Comparison of ENCODE assay signal across 19 cellular contexts in the genomic region with DNA sequence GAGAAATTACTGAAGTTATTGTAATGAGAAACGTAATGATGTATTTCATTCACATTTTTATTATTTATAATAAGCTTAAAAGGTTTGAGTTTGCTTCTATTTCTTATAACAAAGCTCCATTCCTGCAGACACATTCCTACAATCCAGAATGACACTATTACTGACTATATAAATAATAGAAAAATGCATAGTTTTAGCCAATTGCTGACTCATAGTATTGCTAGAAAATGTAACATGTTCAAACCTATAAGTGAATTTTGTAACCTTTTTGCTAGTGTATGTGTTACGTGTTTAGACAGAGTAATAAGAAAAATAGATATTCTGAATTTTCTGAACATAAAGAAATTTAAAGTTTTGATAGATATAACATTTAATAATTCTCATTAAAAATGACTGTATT. TPM values are rescaled to one million over a fixed set of nuclear protein-coding genes. Genes with fewer than 3 reads are reported as not detected.
A peak's percentile ranks its signal among the peaks of the same experiment; 100 is the strongest.
DNase-seq lines count a peak whose midpoint lies in the region; ATAC-seq, FAIRE-seq and TF ChIP-seq lines count a peak whose summit lies in the region.
"Had no signal": no experiment of that assay in that cellular context is flagged by ENCODE, and none has a peak within 500 bp of the region (broad histone marks: within the 10 kb centered on the region; RNA-seq: fewer than 3 reads in every experiment).

No MANE protein-coding gene starts in this region.

- H3K27ac ChIP-seq in PC-3 (ENCODE audit: low read length), result no peak overlapping the region

- H3K4me3 ChIP-seq in PC-3 (ENCODE audit: low read length) (no peak overlapping the region), bronchial epithelial cell (ENCODE audit: low read depth, low read length) (no peak overlapping the region)

- CTCF ChIA-PET in PC-3 (lab: Charles Lee), result no interaction called here

- H3K36me3 ChIP-seq in PC-3 (ENCODE audit: low read depth, low read length), result no peaks in the 10 kb centered on the region
- H3K36me3 ChIP-seq in bronchial epithelial cell (ENCODE audit: control insufficient read depth, insufficient read depth, low read length), result no peaks in the 10 kb centered on the region

- no peak overlapping the region for H2AFZ ChIP-seq in PC-3 (ENCODE audit: low read length)

- no peak overlapping the region for H3K4me2 ChIP-seq in PC-3 (ENCODE audit: low read length)

- BruUV-seq in PC-3 (replicated peaks; lab: Mats Ljungman, UMichigan), result no TSS peak

- ATAC-seq in PC-3 (peak; percentile 66), GM21390 (IDR thresholded peaks at IDR 0.05; ENCODE audit: unreplicated experiment) (no peak), HG02678 (IDR thresholded peaks at IDR 0.05; ENCODE audit: unreplicated experiment) (no peak)
- ATAC-seq: HCT116 had no signal

- DNase-seq in EL (peak; percentile 13), PC-3 (peak; percentile 34), bronchial epithelial cell (ENCODE audit: low read depth) (peak; percentile 76), iris pigment epithelial cell (ENCODE audit: low read depth) (peak; percentile 19)
- no peak for DNase-seq in activated effector memory CD4-positive, alpha-beta T cell treated with Interleukin-2 at 50 U/mL for 16 hours
- DNase-seq: C1 segment of cervical spinal cord; Calu3; CD4-positive, alpha-beta T cell; DMS 273 treated with DMSO at 0.1 percent for 48 hours had no signal

- no peaks in the 10 kb centered on the region for H3K4me1 ChIP-seq in PC-3 (ENCODE audit: insufficient read depth, low read length)

- no peaks in the 10 kb centered on the region for H3K27me3 ChIP-seq in PC-3 (ENCODE audit: low read length)
- H3K27me3 ChIP-seq in bronchial epithelial cell (ENCODE audit: control insufficient read depth, insufficient read depth, low read length), result no peaks in the 10 kb centered on the region

- POLR2A ChIA-PET in PC-3 (lab: Charles Lee; ENCODE audit: unreplicated experiment), result interaction anchor here (0.5 kb wide), 1 partner anchor 75 kb away, joined by 11 read pairs; no protein-coding TSS in a partner anchor

- no peak overlapping the region for H3K9ac ChIP-seq in PC-3 (ENCODE audit: low read length)

- TF ChIP-seq CTCF in PC-3 (conservative IDR thresholded peaks at IDR 0.05; ENCODE audit: low read depth, low read length), result no peak
- TF ChIP-seq CTCF in bronchial epithelial cell (IDR thresholded peaks at IDR 0.05; ENCODE audit: insufficient read depth, low read length, severe bottlenecking), result no peak

- H3K9me2 ChIP-seq in PC-3 (replicated peaks; ENCODE audit: low read length), result no peaks in the 10 kb centered on the region

- no peaks in the 10 kb centered on the region for H4K20me1 ChIP-seq in PC-3 (ENCODE audit: low read length)

- no peaks in the 10 kb centered on the region for H3K79me2 ChIP-seq in PC-3 (ENCODE audit: low read length)

- no peaks in the 10 kb centered on the region for H3K9me3 ChIP-seq in PC-3 (ENCODE audit: low read length)

- FAIRE-seq in bronchial epithelial cell (lab: Jason Lieb, UNC), result no peak
- FAIRE-seq: G401.6, GM12891 had no signal

- no peaks in the 10 kb centered on the region for H3F3A ChIP-seq in PC-3 (ENCODE audit: low read length, unreplicated experiment)

- intact Hi-C loops in PC-3 (cut with micrococcal nuclease), result no loop called here

RNA-seq across cellular contexts. Expression of gene VWC2L, which starts 9.3 kb away (rescaled TPM):
- total RNA-seq in PC-3 (2014; rRNA removed), result not detected in 2 replicates
- total RNA-seq in bronchial epithelial cell, result under 0.01 TPM in 1 of 2 replicates, not detected in the other
- total RNA-seq: A172; B cell; Calu3; CD4-positive, alpha-beta T cell; Daoy; H4; HT1080 had no signal
